Comparison of ENCODE assay signal across 23 cellular contexts in genomic region chr2:150332378-150332777, GRCh38.
"Had no signal": no experiment of that assay in that cellular context is flagged by ENCODE, and none has a peak within 500 bp of the region (broad histone marks: within the 10 kb centered on the region; RNA-seq: fewer than 3 reads in every experiment).

No MANE protein-coding gene starts in this region.

- H3K27ac ChIP-seq: foreskin keratinocyte, lower lobe of right lung, stomach had no signal

- H3K27me3 Mint-ChIP-seq: activated CD4-positive, alpha-beta T cell treated with anti-CD3 and anti-CD28 coated beads, Interleukin-2, amount 10 ng/mL, durations not matched to agents 7 days and 5 days; activated naive CD8-positive, alpha-beta T cell treated with anti-CD3 and anti-CD28 coated beads, Interleukin-2, amount 50 U/mL, for 24 hours had no signal

- H3K4me2 ChIP-seq: smooth muscle cell had no signal

- ATAC-seq: activated CD4-positive, CD25-positive, alpha-beta regulatory T cell treated with anti-CD3 and anti-CD28 coated beads, Interleukin-2, amount 50 U/mL, for 24 hours; activated CD8-positive, alpha-beta T cell treated with anti-CD3 and anti-CD28 coated beads, Interleukin-2, amount 10 ng/mL, durations not matched to agents 7 days and 5 days; activated naive CD8-positive, alpha-beta T cell treated with anti-CD3 and anti-CD28 coated beads, Interleukin-2, amount 50 U/mL, for 24 hours; activated T-cell treated with anti-CD3 and anti-CD28 coated beads, Interleukin-2, amount 50 U/mL, for 4 hours; foreskin keratinocyte; left colon; lower lobe of right lung; sciatic nerve; stimulated activated effector memory CD8-positive, alpha-beta T cell treated with anti-CD3 and anti-CD28 coated beads, Interleukin-12 subunit alpha, Interleukin-12 subunit beta, amount 100 ng/mL, for 72 hours had no signal

- H3K27ac Mint-ChIP-seq: activated CD4-positive, alpha-beta T cell treated with anti-CD3 and anti-CD28 coated beads, Interleukin-2, amount 10 ng/mL, durations not matched to agents 7 days and 5 days; activated CD8-positive, alpha-beta T cell treated with anti-CD3 and anti-CD28 coated beads, Interleukin-2, amount 10 ng/mL, durations not matched to agents 7 days and 5 days; activated naive CD4-positive, alpha-beta T cell treated with anti-CD3 and anti-CD28 coated beads for 36 hours; activated naive CD8-positive, alpha-beta T cell treated with anti-CD3 and anti-CD28 coated beads, Interleukin-2, amount 50 U/mL, for 24 hours; stimulated activated effector memory CD8-positive, alpha-beta T cell treated with anti-CD3 and anti-CD28 coated beads, Interleukin-12 subunit alpha, Interleukin-12 subunit beta, amount 100 ng/mL, for 72 hours; T-helper 1 cell treated with Interleukin-12 subunit alpha and Interleukin-12 subunit beta and Interleukin-4 antibody, amounts not matched to agents 30 μg/mL and 1 μg/mL, for 36 hours had no signal

- DNase-seq: activated CD4-positive, alpha-beta T cell treated with anti-CD3 and anti-CD28 coated beads, Interleukin-2, amount 10 ng/mL, durations not matched to agents 7 days and 5 days; activated CD8-positive, alpha-beta T cell treated with anti-CD3 and anti-CD28 coated beads, Interleukin-2, amount 10 ng/mL, durations not matched to agents 7 days and 5 days; activated naive CD4-positive, alpha-beta T cell treated with anti-CD3 and anti-CD28 coated beads for 36 hours; activated naive CD8-positive, alpha-beta T cell treated with anti-CD3 and anti-CD28 coated beads, Interleukin-2, amount 50 U/mL, for 24 hours; activated T-cell treated with anti-CD3 and anti-CD28 coated beads, Interleukin-2, amount 50 U/mL, for 4 hours; anterior cingulate cortex; dermis blood vessel endothelial cell; effector memory CD4-positive, alpha-beta T cell; foreskin keratinocyte; glutamatergic neuron; hippocampal formation; islet precursor cell; left colon; lower lobe of right lung; occipital lobe; stimulated activated CD4-positive, alpha-beta T cell treated with anti-CD3 and anti-CD28 coated beads, Interleukin-4, amount 100 ng/mL, for 24 hours; stomach; trophoblast cell had no signal

- H3K4me3 Mint-ChIP-seq: activated CD4-positive, alpha-beta T cell treated with anti-CD3 and anti-CD28 coated beads, Interleukin-2, amount 10 ng/mL, durations not matched to agents 7 days and 5 days; activated CD8-positive, alpha-beta T cell treated with anti-CD3 and anti-CD28 coated beads, Interleukin-2, amount 10 ng/mL, durations not matched to agents 7 days and 5 days; activated naive CD4-positive, alpha-beta T cell treated with anti-CD3 and anti-CD28 coated beads for 36 hours; activated naive CD8-positive, alpha-beta T cell treated with anti-CD3 and anti-CD28 coated beads, Interleukin-2, amount 50 U/mL, for 24 hours; activated T-cell treated with anti-CD3 and anti-CD28 coated beads, Interleukin-2, amount 50 U/mL, for 4 hours; stimulated activated effector memory CD8-positive, alpha-beta T cell treated with anti-CD3 and anti-CD28 coated beads, Interleukin-12 subunit alpha, Interleukin-12 subunit beta, amount 100 ng/mL, for 72 hours; T-helper 1 cell treated with Interleukin-12 subunit alpha and Interleukin-12 subunit beta and Interleukin-4 antibody, amounts not matched to agents 30 μg/mL and 1 μg/mL, for 36 hours had no signal

- H3K4me1 Mint-ChIP-seq: activated CD4-positive, alpha-beta T cell treated with anti-CD3 and anti-CD28 coated beads, Interleukin-2, amount 10 ng/mL, durations not matched to agents 7 days and 5 days; activated naive CD8-positive, alpha-beta T cell treated with anti-CD3 and anti-CD28 coated beads, Interleukin-2, amount 50 U/mL, for 24 hours; stimulated activated effector memory CD8-positive, alpha-beta T cell treated with anti-CD3 and anti-CD28 coated beads, Interleukin-12 subunit alpha, Interleukin-12 subunit beta, amount 100 ng/mL, for 72 hours had no signal

- H3K4me1 ChIP-seq: foreskin keratinocyte, lower lobe of right lung, stomach had no signal

- H3K9me3 ChIP-seq: lower lobe of right lung, stomach had no signal

- H3K36me3 Mint-ChIP-seq: stimulated activated effector memory CD8-positive, alpha-beta T cell treated with anti-CD3 and anti-CD28 coated beads, Interleukin-12 subunit alpha, Interleukin-12 subunit beta, amount 100 ng/mL, for 72 hours had no signal

- H3K36me3 ChIP-seq: lower lobe of right lung, stomach had no signal

- H3K4me3 ChIP-seq: lower lobe of right lung, smooth muscle cell, stomach had no signal

- H3K27me3 ChIP-seq: foreskin keratinocyte, stomach had no signal

- H3K9me3 Mint-ChIP-seq: activated CD4-positive, alpha-beta T cell treated with anti-CD3 and anti-CD28 coated beads, Interleukin-2, amount 10 ng/mL, durations not matched to agents 7 days and 5 days; T-helper 1 cell treated with Interleukin-12 subunit alpha and Interleukin-12 subunit beta and Interleukin-4 antibody, amounts not matched to agents 30 μg/mL and 1 μg/mL, for 36 hours had no signal
